In the genomic region with DNA sequence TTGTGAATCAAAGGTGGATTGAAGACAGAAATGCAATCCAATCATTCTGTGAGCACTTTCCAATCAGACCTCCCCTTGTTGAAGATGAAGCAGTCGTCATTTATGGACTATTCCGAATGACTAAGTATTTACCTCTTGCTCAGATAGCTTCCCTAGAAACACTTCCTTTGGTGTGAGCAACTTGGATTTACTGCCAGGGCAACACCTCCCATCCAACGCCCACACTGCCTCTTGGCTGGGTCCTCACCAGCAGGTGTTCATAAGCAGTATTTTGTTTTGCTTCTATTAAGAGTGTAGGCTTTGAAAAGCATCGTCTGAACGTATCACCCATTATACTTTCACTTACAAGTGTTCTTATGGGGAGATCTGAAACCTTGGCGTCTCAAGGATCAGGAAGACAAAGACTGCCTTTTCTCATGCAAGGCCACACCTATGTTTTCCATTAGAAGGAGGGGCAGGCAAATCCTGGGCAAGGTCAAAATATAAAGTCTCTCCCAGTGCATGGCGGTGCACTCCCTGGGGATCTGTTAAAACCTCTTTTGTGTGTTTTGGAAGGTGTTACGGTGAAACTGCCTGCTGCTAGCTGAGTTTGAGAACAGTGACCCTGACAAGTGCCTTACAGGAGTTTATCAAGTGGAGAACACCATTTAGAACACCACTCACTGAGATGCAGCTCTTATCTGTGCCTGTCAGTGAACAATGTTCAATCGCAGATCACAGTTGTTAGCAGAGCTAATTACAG, we compare ENCODE assay signal across 9 cellular contexts. TPM values are rescaled to one million over a fixed set of nuclear protein-coding genes. Genes with fewer than 3 reads are reported as not detected.
A peak's percentile ranks its signal among the peaks of the same experiment; 100 is the strongest.
DNase-seq lines count a peak whose midpoint lies in the region; ATAC-seq and TF ChIP-seq lines count a peak whose summit lies in the region.
"Had no signal": no experiment of that assay in that cellular context is flagged by ENCODE, and none has a peak within 500 bp of the region (broad histone marks: within the 10 kb centered on the region; RNA-seq: fewer than 3 reads in every experiment).

No MANE protein-coding gene starts in this region.

- peak overlapping the region; percentile 27 to 59 for H3K27ac ChIP-seq in right atrium auricular region
- no peak overlapping the region for H3K27ac ChIP-seq in upper lobe of right lung

- H3K4me3 ChIP-seq in right atrium auricular region = no peak overlapping the region
- H3K4me3 ChIP-seq in upper lobe of right lung = no peak overlapping the region

- DNase-seq in NCI-H1417 (lab: John Stamatoyannopoulos, UW) = peak; percentile 50 to 98 (median 78)
- no peak for DNase-seq in NCI-H1417 treated with DMSO at 0.1 percent for 48 hours (lab: John Stamatoyannopoulos, UW)
- DNase-seq in UCSD-AML1 (lab: John Stamatoyannopoulos, UW; ENCODE audit: unreplicated experiment) = peak; percentile 11
- no peak for DNase-seq in right atrium auricular region (ENCODE audit: low spot score)
- DNase-seq in upper lobe of right lung = no peak
- DNase-seq in 8988T = no peak
- DNase-seq in OCI-M1 (lab: John Stamatoyannopoulos, UW) = no peak
- DNase-seq: activated T-cell treated with anti-CD3 and anti-CD28 coated beads for 4 hours had no signal

- intact Hi-C loops in upper lobe of right lung (cut with DNase I) = no loop called here

- ATAC-seq in upper lobe of right lung = peak; percentile 57
- no peak for ATAC-seq in HG03196 (IDR thresholded peaks at IDR 0.05; ENCODE audit: unreplicated experiment)

- TF ChIP-seq CTCF in right atrium auricular region (IDR thresholded peaks at IDR 0.05) (no peak), upper lobe of right lung (IDR thresholded peaks at IDR 0.05) (no peak)

- H3K4me1 ChIP-seq in right atrium auricular region = peaks cover 0 to 28% of the 10 kb centered on the region in 2 donors
- H3K4me1 ChIP-seq in upper lobe of right lung = no peaks in the 10 kb centered on the region

- H3K9me3 ChIP-seq in right atrium auricular region = no peaks in the 10 kb centered on the region
- no peaks in the 10 kb centered on the region for H3K9me3 ChIP-seq in upper lobe of right lung

- H3K36me3 ChIP-seq in right atrium auricular region = no peaks in the 10 kb centered on the region
- no peaks in the 10 kb centered on the region for H3K36me3 ChIP-seq in upper lobe of right lung

- H3K27me3 ChIP-seq in right atrium auricular region (no peaks in the 10 kb centered on the region), upper lobe of right lung (no peaks in the 10 kb centered on the region)

RNA-seq across cellular contexts. Expression of a gene that starts 10.6 kb away (rescaled TPM):
- total RNA-seq in right atrium auricular region (10 to 100 TPM; 14.5 to 19.7 TPM), upper lobe of right lung (11.1 TPM)

RNA-seq across cellular contexts. Expression of a gene that starts 32.4 kb away (rescaled TPM):
- total RNA-seq in right atrium auricular region (1 to 10 TPM; 1.7 to 2.8 TPM), upper lobe of right lung (10.1 TPM)

Comparison
In these comparisons a context has a peak if more than half of its experiments do, and no peak if none do; other contexts are left out.
1. DNase-seq: peak in NCI-H1417 (3 of 3) and UCSD-AML1 (single experiment); none in NCI-H1417 treated with DMSO at 0.1 percent for 48 hours (single experiment), right atrium auricular region (single experiment), upper lobe of right lung (single experiment), 8988T (single experiment) and OCI-M1 (single experiment).